Comparison of ENCODE assay signal across 18 cellular contexts in genomic region chr15:69939513-69940440, GRCh38.
DNase-seq lines count a peak whose midpoint lies in the region; ATAC-seq and TF ChIP-seq lines count a peak whose summit lies in the region.
"Had no signal": no experiment of that assay in that cellular context is flagged by ENCODE, and none has a peak within 500 bp of the region (broad histone marks: within the 10 kb centered on the region; RNA-seq: fewer than 3 reads in every experiment).

No MANE protein-coding gene starts in this region.

- H3K4me1 Mint-ChIP-seq in endothelial cell (ENCODE audit: unreplicated experiment) (no peaks in the 10 kb centered on the region), nephron progenitor cell (peaks cover 9% of the 10 kb centered on the region)
- H3K4me1 Mint-ChIP-seq in activated CD4-positive, alpha-beta memory T cell treated with anti-CD3 and anti-CD28 coated beads, Interleukin-2, amount 10 ng/mL, durations not matched to agents 7 days and 5 days, result no peaks in the 10 kb centered on the region
- H3K4me1 Mint-ChIP-seq: activated CD8-positive, alpha-beta memory T cell treated with anti-CD3 and anti-CD28 coated beads, Interleukin-2, amount 10 ng/mL, durations not matched to agents 7 days and 5 days had no signal

- H3K36me3 ChIP-seq in ACC112 (ENCODE audit: insufficient read depth, low read length), result no peaks in the 10 kb centered on the region
- no peaks in the 10 kb centered on the region; the same call in 1 of the 2 replicates for H3K36me3 ChIP-seq in OCI-LY1 (ENCODE audit: insufficient read depth, low read length)
- H3K36me3 ChIP-seq in PC-9 (ENCODE audit: low read depth), result no peaks in the 10 kb centered on the region
- H3K36me3 ChIP-seq: Peyer's patch had no signal

- H4K20me1 ChIP-seq in OCI-LY1 (ENCODE audit: insufficient read depth, low read length) (no peaks in the 10 kb centered on the region), PC-9 (ENCODE audit: insufficient read depth) (no peaks in the 10 kb centered on the region)

- ATAC-seq in HG03521 (IDR thresholded peaks at IDR 0.05; ENCODE audit: unreplicated experiment), result no peak
- ATAC-seq: activated CD8-positive, alpha-beta memory T cell treated with anti-CD3 and anti-CD28 coated beads, Interleukin-2, amount 10 ng/mL, durations not matched to agents 7 days and 5 days; body of pancreas; CD8-positive, alpha-beta T cell; HCT116; K562 had no signal

- H3K4me3 Mint-ChIP-seq in endothelial cell (ENCODE audit: unreplicated experiment) (no peak overlapping the region), nephron progenitor cell (no peak overlapping the region)
- no peak overlapping the region for H3K4me3 Mint-ChIP-seq in activated CD4-positive, alpha-beta memory T cell treated with anti-CD3 and anti-CD28 coated beads, Interleukin-2, amount 10 ng/mL, durations not matched to agents 7 days and 5 days
- H3K4me3 Mint-ChIP-seq: activated CD8-positive, alpha-beta memory T cell treated with anti-CD3 and anti-CD28 coated beads, Interleukin-2, amount 10 ng/mL, durations not matched to agents 7 days and 5 days; CD8-positive, alpha-beta T cell had no signal

- POLR2A ChIA-PET in activated CD4-positive, alpha-beta memory T cell treated with anti-CD3 and anti-CD28 coated beads, Interleukin-2, amount 10 ng/mL, durations not matched to agents 7 days and 5 days (lab: Charles Lee), result no interaction called here
- POLR2A ChIA-PET in PC-9 (lab: Charles Lee; ENCODE audit: unreplicated experiment), result interaction anchor here (0.7 kb wide), 1 partner anchor 8 kb away, joined by 3 read pairs; no protein-coding TSS in a partner anchor

- CTCF ChIA-PET in activated CD4-positive, alpha-beta memory T cell treated with anti-CD3 and anti-CD28 coated beads, Interleukin-2, amount 10 ng/mL, durations not matched to agents 7 days and 5 days (lab: Charles Lee), result no interaction called here
- CTCF ChIA-PET in PC-9 (lab: Charles Lee), result no interaction called here

- TF ChIP-seq CTCF in OCI-LY1 (IDR thresholded peaks at IDR 0.05; ENCODE audit: low read length) (no peak), endothelial cell (IDR thresholded peaks at IDR 0.05; ENCODE audit: unreplicated experiment) (no peak), nephron progenitor cell (IDR thresholded peaks at IDR 0.05) (no peak), PC-9 (conservative IDR thresholded peaks at IDR 0.05) (no peak)

- H3K36me3 Mint-ChIP-seq in endothelial cell (ENCODE audit: low read depth, unreplicated experiment), result peaks cover 4% of the 10 kb centered on the region
- H3K36me3 Mint-ChIP-seq in nephron progenitor cell (ENCODE audit: low read depth), result peaks cover 7% of the 10 kb centered on the region
- no peaks in the 10 kb centered on the region for H3K36me3 Mint-ChIP-seq in activated CD4-positive, alpha-beta memory T cell treated with anti-CD3 and anti-CD28 coated beads, Interleukin-2, amount 10 ng/mL, durations not matched to agents 7 days and 5 days (ENCODE audit: low read depth)
- H3K36me3 Mint-ChIP-seq: CD8-positive, alpha-beta T cell had no signal

- intact Hi-C loops in PC-9 (cut with micrococcal nuclease; ENCODE audit: unreplicated experiment), result no loop called here

- H3K27me3 Mint-ChIP-seq in endothelial cell (ENCODE audit: unreplicated experiment), result peaks cover 3% of the 10 kb centered on the region
- peaks cover 16% of the 10 kb centered on the region for H3K27me3 Mint-ChIP-seq in nephron progenitor cell (ENCODE audit: low read depth, poor library complexity)
- H3K27me3 Mint-ChIP-seq in activated CD4-positive, alpha-beta memory T cell treated with anti-CD3 and anti-CD28 coated beads, Interleukin-2, amount 10 ng/mL, durations not matched to agents 7 days and 5 days, result peaks cover 27% of the 10 kb centered on the region

- no peaks in the 10 kb centered on the region for H3K4me1 ChIP-seq in ACC112 (ENCODE audit: control insufficient read depth, insufficient read depth, low read length, unreplicated experiment)
- H3K4me1 ChIP-seq in OCI-LY1 (ENCODE audit: insufficient read depth, low read length, severe bottlenecking), result peaks cover 45% of the 10 kb centered on the region
- no peaks in the 10 kb centered on the region for H3K4me1 ChIP-seq in PC-9 (replicated peaks; ENCODE audit: insufficient read depth)
- H3K4me1 ChIP-seq: body of pancreas, Peyer's patch had no signal

- H3K9me3 ChIP-seq in OCI-LY1 (ENCODE audit: low read length) (no peaks in the 10 kb centered on the region; the same call in 1 of the 2 replicates), PC-9 (ENCODE audit: insufficient read depth, low read depth) (no peaks in the 10 kb centered on the region)
- H3K9me3 ChIP-seq: Peyer's patch had no signal

- H3K9ac ChIP-seq in OCI-LY1 (ENCODE audit: low read length), result peak overlapping the region; percentile 55; the same call in 1 of the 2 replicates

- H3K27me3 ChIP-seq in ACC112 (ENCODE audit: insufficient read depth, low read length) (peaks cover 61% of the 10 kb centered on the region), OCI-LY1 (ENCODE audit: insufficient read depth, low read length) (no peaks in the 10 kb centered on the region), PC-9 (ENCODE audit: insufficient read depth, low read depth) (no peaks in the 10 kb centered on the region)
- H3K27me3 ChIP-seq: body of pancreas, Peyer's patch had no signal

- H3K9me3 Mint-ChIP-seq in endothelial cell (ENCODE audit: unreplicated experiment) (no peaks in the 10 kb centered on the region), nephron progenitor cell (peaks cover 13% of the 10 kb centered on the region)
- H3K9me3 Mint-ChIP-seq in activated CD4-positive, alpha-beta memory T cell treated with anti-CD3 and anti-CD28 coated beads, Interleukin-2, amount 10 ng/mL, durations not matched to agents 7 days and 5 days, result no peaks in the 10 kb centered on the region

- H2AFZ ChIP-seq in ACC112 (ENCODE audit: low read length, unreplicated experiment) (no peak overlapping the region), OCI-LY1 (ENCODE audit: low read length) (peak overlapping the region; percentile 88; the same call in 1 of the 2 replicates), PC-9 (no peak overlapping the region)

- BruUV-seq in PC-9 (replicated peaks; lab: Mats Ljungman, UMichigan), result no TSS peak

- H3K27ac Mint-ChIP-seq in endothelial cell (ENCODE audit: unreplicated experiment) (no peak overlapping the region), nephron progenitor cell (no peak overlapping the region)
- H3K27ac Mint-ChIP-seq in activated CD4-positive, alpha-beta memory T cell treated with anti-CD3 and anti-CD28 coated beads, Interleukin-2, amount 10 ng/mL, durations not matched to agents 7 days and 5 days, result no peak overlapping the region
- H3K27ac Mint-ChIP-seq: activated CD8-positive, alpha-beta memory T cell treated with anti-CD3 and anti-CD28 coated beads, Interleukin-2, amount 10 ng/mL, durations not matched to agents 7 days and 5 days; CD8-positive, alpha-beta T cell had no signal

- H3K4me2 ChIP-seq in OCI-LY1 (ENCODE audit: low read length) (peak overlapping the region; percentile 73), PC-9 (no peak overlapping the region)

- DNase-seq in endothelial cell (ENCODE audit: low spot score) (peak; percentile 15), nephron progenitor cell (peak; percentile 37), NCI-H226 (no peak), PC-9 (no peak)
- DNase-seq in activated CD4-positive, alpha-beta memory T cell treated with anti-CD3 and anti-CD28 coated beads, Interleukin-2, amount 10 ng/mL, durations not matched to agents 7 days and 5 days, result no peak
- DNase-seq: ACHN; activated CD8-positive, alpha-beta memory T cell treated with anti-CD3 and anti-CD28 coated beads, Interleukin-2, amount 10 ng/mL, durations not matched to agents 7 days and 5 days; activated gamma-delta T cell treated with Interleukin-2 at 50 U/mL for 16 hours; body of pancreas; CD8-positive, alpha-beta T cell; NCI-H345; Peyer's patch; SW 1271 had no signal

- H3F3A ChIP-seq in OCI-LY1 (ENCODE audit: insufficient read depth, low read length) (no peaks in the 10 kb centered on the region), PC-9 (ENCODE audit: insufficient read depth, low read depth) (no peaks in the 10 kb centered on the region)

- peak overlapping the region; percentile 6; the same call in 1 of the 2 replicates for H3K4me3 ChIP-seq in ACC112 (ENCODE audit: low read depth, low read length)
- peak overlapping the region; percentile 53 for H3K4me3 ChIP-seq in OCI-LY1 (ENCODE audit: low read depth, low read length, poor library complexity, severe bottlenecking)
- no peak overlapping the region for H3K4me3 ChIP-seq in PC-9
- H3K4me3 ChIP-seq: body of pancreas, K562, Peyer's patch had no signal

- H3K79me2 ChIP-seq in ACC112 (ENCODE audit: control insufficient read depth, insufficient read depth, low read length, unreplicated experiment) (no peaks in the 10 kb centered on the region), OCI-LY1 (ENCODE audit: insufficient read depth, low read length) (no peaks in the 10 kb centered on the region), PC-9 (ENCODE audit: low read depth) (no peaks in the 10 kb centered on the region)

- H3K27ac ChIP-seq in ACC112 (ENCODE audit: low read depth, low read length) (no peak overlapping the region), OCI-LY1 (ENCODE audit: low read depth, low read length, poor library complexity, severe bottlenecking) (peak overlapping the region; percentile 61), PC-9 (no peak overlapping the region)
- H3K27ac ChIP-seq: body of pancreas, Peyer's patch had no signal

- H3K9me2 ChIP-seq in OCI-LY1 (ENCODE audit: low read depth, low read length), result no peaks in the 10 kb centered on the region
- no peaks in the 10 kb centered on the region for H3K9me2 ChIP-seq in PC-9 (ENCODE audit: insufficient read depth)

Comparison
In these comparisons a context has a peak if more than half of its experiments do, and no peak if none do; other contexts are left out.
1. DNase-seq: peak in endothelial cell (single experiment) and nephron progenitor cell (single experiment); none in activated CD4-positive, alpha-beta memory T cell treated with anti-CD3 and anti-CD28 coated beads, Interleukin-2, amount 10 ng/mL, durations not matched to agents 7 days and 5 days (single experiment), NCI-H226 (single experiment) and PC-9 (0 of 2).